ENCODE assay signal across 8 cellular contexts in the genomic region with DNA sequence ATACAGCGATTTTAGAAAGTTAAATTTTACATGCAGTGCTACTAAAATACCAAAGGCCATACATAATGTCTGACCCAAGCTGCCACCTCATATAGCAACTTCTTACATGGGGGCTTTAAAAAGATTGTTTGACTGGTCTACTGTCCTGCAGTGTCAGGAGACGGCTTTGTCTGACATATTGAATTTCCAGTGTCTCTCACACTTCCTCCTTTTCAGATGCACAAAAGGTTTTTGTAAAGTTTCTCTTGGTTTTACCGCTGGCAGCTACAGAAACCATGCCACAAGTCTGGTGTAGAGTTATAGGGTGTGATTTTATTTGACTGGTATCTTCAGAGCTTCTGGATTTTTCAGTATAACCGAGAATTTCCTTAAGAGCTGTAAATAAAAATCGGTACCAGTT. TPM values are rescaled to one million over a fixed set of nuclear protein-coding genes. Genes with fewer than 3 reads are reported as not detected.
DNase-seq lines count a peak whose midpoint lies in the region; ATAC-seq and TF ChIP-seq lines count a peak whose summit lies in the region.

No MANE protein-coding gene starts in this region.

- no peaks in the 10 kb centered on the region for H3K36me3 ChIP-seq in GM23248 (ENCODE audit: low read depth)
- no peaks in the 10 kb centered on the region for H3K36me3 ChIP-seq in fibroblast of lung (ENCODE audit: control insufficient read depth, insufficient read depth, low read length)
- peaks cover 6% of the 10 kb centered on the region for H3K36me3 ChIP-seq in skeletal muscle satellite cell (ENCODE audit: insufficient read depth, low read length)
- no peaks in the 10 kb centered on the region for H3K36me3 ChIP-seq in left lung

- H2AFZ ChIP-seq in GM23248: peak overlapping the region; percentile 63
- no peak overlapping the region for H2AFZ ChIP-seq in fibroblast of lung (ENCODE audit: low read length)

- CTCF ChIA-PET in RWPE1 (lab: Yijun Ruan, JAX): interaction anchor here (0.6 to 1.6 kb wide), 4 partner anchors 57 to 128 kb away, joined by 3 to 7 read pairs (median 4); no protein-coding TSS in a partner anchor

- no peak for DNase-seq in GM23248
- no peak for DNase-seq in RWPE1 (ENCODE audit: low spot score)
- DNase-seq in fibroblast of lung (ENCODE audit: low read depth in 2 of 2): no peak
- no peak for DNase-seq in NCI-H1436 (lab: John Stamatoyannopoulos, UW)
- no peak for DNase-seq in NCI-H2081 (lab: John Stamatoyannopoulos, UW)
- no peak for DNase-seq in left lung

- H3K4me1 ChIP-seq in GM23248 (ENCODE audit: insufficient read depth) (peaks cover 35% of the 10 kb centered on the region), fibroblast of lung (ENCODE audit: control insufficient read depth, extremely low read depth, insufficient read depth, low read length) (peaks cover 5% of the 10 kb centered on the region), skeletal muscle satellite cell (ENCODE audit: control insufficient read depth, insufficient read depth, low read length) (peaks cover 31% of the 10 kb centered on the region), left lung (peaks cover 3 to 37% of the 10 kb centered on the region in 2 donors)

- peaks cover 45% of the 10 kb centered on the region for H3F3A ChIP-seq in GM23248 (ENCODE audit: insufficient read depth)

- H4K20me1 ChIP-seq in GM23248 (ENCODE audit: insufficient read depth) (no peaks in the 10 kb centered on the region), fibroblast of lung (ENCODE audit: control insufficient read depth, extremely low read depth, insufficient read depth, low read length) (no peaks in the 10 kb centered on the region)

- ATAC-seq in HG02870 (IDR thresholded peaks at IDR 0.05; ENCODE audit: unreplicated experiment) (no peak), left lung (no peak)

- no peaks in the 10 kb centered on the region for H3K9me3 ChIP-seq in GM23248 (ENCODE audit: low read depth)
- H3K9me3 ChIP-seq in fibroblast of lung (ENCODE audit: control insufficient read depth, insufficient read depth, low read depth, low read length): no peaks in the 10 kb centered on the region
- H3K9me3 ChIP-seq in skeletal muscle satellite cell (replicated peaks; ENCODE audit: low read length): no peaks in the 10 kb centered on the region
- H3K9me3 ChIP-seq in left lung: no peaks in the 10 kb centered on the region

- no peaks in the 10 kb centered on the region for H3K9me2 ChIP-seq in GM23248 (ENCODE audit: insufficient read depth)

- H3K27me3 ChIP-seq in GM23248 (replicated peaks; ENCODE audit: insufficient read depth) (no peaks in the 10 kb centered on the region), fibroblast of lung (ENCODE audit: control insufficient read depth, insufficient read depth, low read length) (no peaks in the 10 kb centered on the region), skeletal muscle satellite cell (ENCODE audit: control insufficient read depth, insufficient read depth, low read length) (no peaks in the 10 kb centered on the region), left lung (peaks cover 0 to 39% of the 10 kb centered on the region in 2 donors)

- H3K9ac ChIP-seq in GM23248 (peak overlapping the region; percentile 82), fibroblast of lung (ENCODE audit: insufficient read depth, low read length) (no peak overlapping the region), skeletal muscle satellite cell (ENCODE audit: low read depth, low read length) (peak overlapping the region; percentile 75)

- TF ChIP-seq CTCF in RWPE1 (conservative IDR thresholded peaks at IDR 0.05; ENCODE audit: low read depth) (no peak), fibroblast of lung (conservative IDR thresholded peaks at IDR 0.05 in 1 of 2, IDR thresholded peaks at IDR 0.05 in 1 of 2; ENCODE audit: low read depth in 1 of 2, low read length in 2 of 2) (no peak), left lung (IDR thresholded peaks at IDR 0.05) (no peak)

- in situ Hi-C loops in GM23248 (cut with MboI): loop anchor here (10.0 kb wide), 1 partner anchor 129 kb away; no protein-coding TSS in a partner anchor

- H3K27ac ChIP-seq in GM23248 (peak overlapping the region; percentile 77), RWPE1 (peak overlapping the region; percentile 89), fibroblast of lung (ENCODE audit: insufficient read depth, low read length) (no peak overlapping the region), left lung (peak overlapping the region in 1 of 2 donors; percentile 72)

- intact Hi-C loops in left lung (cut with DNase I): loop anchor here in 1 of 2 donors (5.0 kb wide), 1 partner anchor 127 kb away; no protein-coding TSS in a partner anchor

- H3K79me2 ChIP-seq in GM23248 (ENCODE audit: insufficient read depth): peaks cover 34% of the 10 kb centered on the region
- H3K79me2 ChIP-seq in fibroblast of lung (ENCODE audit: control insufficient read depth, insufficient read depth, low read length): peaks cover 29% of the 10 kb centered on the region

- WGBS in GM23248 (ENCODE audit: low coverage in 1 of 2, low lambda C conversion rate in 2 of 2, missing lambda C conversion rate in 2 of 2), 2 experiments: 61 to 64% methylated on average over 5 of the region's 5 CpGs

- POLR2A ChIA-PET in RWPE1 (lab: Yijun Ruan, JAX; ENCODE audit: low non-redundant PET): interaction anchor here (0.6 kb wide), 1 partner anchor 30 kb away, joined by 3 read pairs; no protein-coding TSS in a partner anchor

- H3K4me2 ChIP-seq in GM23248 (ENCODE audit: unreplicated experiment) (peak overlapping the region; percentile 74), fibroblast of lung (ENCODE audit: extremely low read depth, insufficient read depth, low read length) (peak overlapping the region; percentile 81), skeletal muscle satellite cell (ENCODE audit: low read length) (peak overlapping the region; percentile 94)

- peak overlapping the region; percentile 78 for H3K4me3 ChIP-seq in GM23248
- peak overlapping the region in 2 of 4 experiments; percentile 59 to 66 for H3K4me3 ChIP-seq in fibroblast of lung (replicated peaks in 1 of 4; ENCODE audit: control extremely low read depth in 1 of 4, insufficient read depth in 1 of 4, low read depth in 3 of 4, low read length in 4 of 4)
- peak overlapping the region; percentile 83 for H3K4me3 ChIP-seq in skeletal muscle satellite cell (ENCODE audit: low read length)
- no peak overlapping the region for H3K4me3 ChIP-seq in left lung

RNA-seq across cellular contexts. Expression of a gene that starts 1.1 kb away (rescaled TPM):
- 49.6 and 54.1 TPM in 2 replicates for total RNA-seq in GM23248 (2014; rRNA removed; shearing (Covaris generic))
- polyA plus RNA-seq in GM23248 (2016; fragmentation: Nextera tagmentation; extraction: Ambion mirVana) (8.8 and 10.9 TPM in 2 replicates), fibroblast of lung (19.9 and 24.0 TPM in 2 replicates)
- total RNA-seq in fibroblast of lung (16.4 and 19.2 TPM in 2 replicates), left lung (10 to 100 TPM; 21.1 to 27.3 TPM)
- 10.2 and 11.4 TPM in 2 replicates for polyA plus RNA-seq in fibroblast of lung (2012)
- 10.2 and 14.3 TPM in 2 replicates for polyA minus RNA-seq in fibroblast of lung (ENCODE audit: low replicate concordance)
- 43.7 and 51.2 TPM in 2 replicates for total RNA-seq in skeletal muscle satellite cell (2012; rRNA removed)

Comparison
In these comparisons a context has a peak if more than half of its experiments do, and no peak if none do; other contexts are left out.
1. H3K4me3 ChIP-seq: peak in GM23248 (single experiment) and skeletal muscle satellite cell (single experiment); none in left lung (0 of 2).
2. Peak in every context shown above with its lines, with median percentiles within 50 percentile points of each other: H3K4me2 ChIP-seq.